8 cellular contexts compared by ENCODE assay signal in the genomic region with DNA sequence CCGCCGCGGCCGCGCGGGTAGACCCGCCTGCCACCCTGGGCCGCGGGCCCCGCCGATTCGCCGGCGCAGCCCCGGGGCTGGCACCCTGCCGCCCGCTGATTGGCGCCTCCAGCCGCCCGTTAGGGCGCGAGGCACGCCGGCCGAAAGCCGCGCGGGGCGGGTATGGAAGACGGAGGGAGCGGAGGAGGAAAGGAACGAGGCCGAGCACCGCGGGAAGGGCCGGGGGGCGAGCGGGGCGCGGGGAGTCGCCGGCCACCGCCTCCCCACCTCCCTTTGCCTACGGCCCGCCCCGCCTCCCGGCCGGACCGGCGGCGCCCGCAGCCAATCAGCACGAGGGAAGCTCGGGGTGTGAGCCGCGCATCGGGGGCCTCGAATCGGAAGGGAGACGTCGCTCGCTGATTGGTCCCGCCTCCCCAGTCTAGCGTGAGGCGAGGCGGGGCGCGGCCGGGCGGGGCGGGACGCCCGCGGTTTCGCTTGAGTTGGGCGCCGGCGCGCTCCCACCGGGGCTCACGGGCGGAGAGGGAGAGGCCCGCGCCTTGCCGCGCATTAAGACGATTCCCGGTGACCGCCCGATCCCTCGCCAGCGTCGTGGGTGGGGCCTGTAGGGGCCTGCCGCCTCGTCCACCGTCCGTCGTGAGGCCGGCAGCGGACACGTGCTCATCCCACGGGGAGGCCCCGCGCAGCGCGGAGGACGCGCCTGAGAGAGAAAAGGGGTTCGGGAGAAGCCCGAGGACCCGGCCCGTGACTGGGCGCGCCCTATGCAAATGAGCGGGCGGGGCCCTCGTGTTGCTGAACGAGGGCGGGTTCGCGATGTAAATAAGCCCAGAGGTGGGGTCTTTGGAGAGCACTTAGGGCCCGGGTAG. TPM values are rescaled to one million over a fixed set of nuclear protein-coding genes. Genes with fewer than 3 reads are reported as not detected.
DNase-seq lines count a peak whose midpoint lies in the region; ATAC-seq and TF ChIP-seq lines count a peak whose summit lies in the region.

No MANE protein-coding gene starts in this region.

- intact Hi-C loops in left lung (cut with DNase I): no loop called here

- ATAC-seq in GM19328 (IDR thresholded peaks at IDR 0.05; ENCODE audit: unreplicated experiment) (peak; percentile 82), HG03469 (IDR thresholded peaks at IDR 0.05; ENCODE audit: unreplicated experiment) (peak; percentile 76), left lung (peak; percentile 90)

- H3K4me1 Mint-ChIP-seq in activated CD4-positive, alpha-beta T cell treated with anti-CD3 and anti-CD28 coated beads, Interleukin-2, amount 10 ng/mL, durations not matched to agents 7 days and 5 days: peaks cover 42% of the 10 kb centered on the region

- H3K27ac Mint-ChIP-seq in activated CD4-positive, alpha-beta T cell treated with anti-CD3 and anti-CD28 coated beads, Interleukin-2, amount 10 ng/mL, durations not matched to agents 7 days and 5 days: peak overlapping the region; percentile 92

- H3K9me3 ChIP-seq in BLaER1 (no peaks in the 10 kb centered on the region), left lung (no peaks in the 10 kb centered on the region)

- H3K36me3 ChIP-seq in BLaER1 (no peaks in the 10 kb centered on the region), left lung (no peaks in the 10 kb centered on the region)

- H3K27ac ChIP-seq in BLaER1: peak overlapping the region; percentile 94
- peak overlapping the region; percentile 98 to 99 for H3K27ac ChIP-seq in left lung

- peaks cover 18% of the 10 kb centered on the region for H3K36me3 Mint-ChIP-seq in activated CD4-positive, alpha-beta T cell treated with anti-CD3 and anti-CD28 coated beads, Interleukin-2, amount 10 ng/mL, durations not matched to agents 7 days and 5 days (ENCODE audit: low read depth)

- CTCF ChIA-PET in activated CD4-positive, alpha-beta T cell treated with anti-CD3 and anti-CD28 coated beads, Interleukin-2, amount 10 ng/mL, durations not matched to agents 7 days and 5 days (lab: Charles Lee): interaction anchor here (0.5 to 1.3 kb wide), 3 partner anchors 10 to 66 kb away, joined by 3 to 8 read pairs (median 3); no protein-coding TSS in a partner anchor

- no peak for TF ChIP-seq CTCF in left lung (IDR thresholded peaks at IDR 0.05)

- peak overlapping the region; percentile 87 for H3K4me3 ChIP-seq in BLaER1
- H3K4me3 ChIP-seq in left lung: peak overlapping the region; percentile 65 to 84

- H3K9me3 Mint-ChIP-seq in activated CD4-positive, alpha-beta T cell treated with anti-CD3 and anti-CD28 coated beads, Interleukin-2, amount 10 ng/mL, durations not matched to agents 7 days and 5 days: no peaks in the 10 kb centered on the region

- H3K27me3 Mint-ChIP-seq in activated CD4-positive, alpha-beta T cell treated with anti-CD3 and anti-CD28 coated beads, Interleukin-2, amount 10 ng/mL, durations not matched to agents 7 days and 5 days: peaks cover 7% of the 10 kb centered on the region

- H3K4me3 Mint-ChIP-seq in activated CD4-positive, alpha-beta T cell treated with anti-CD3 and anti-CD28 coated beads, Interleukin-2, amount 10 ng/mL, durations not matched to agents 7 days and 5 days: peak overlapping the region; percentile 72

- peaks cover 45% of the 10 kb centered on the region for H3K4me1 ChIP-seq in BLaER1
- H3K4me1 ChIP-seq in left lung: peaks cover 7 to 54% of the 10 kb centered on the region in 2 donors

- H3K4me2 ChIP-seq in BLaER1: peak overlapping the region; percentile 84

- peak; percentile 89 to 98 for DNase-seq in NCI-H526 (lab: John Stamatoyannopoulos, UW)
- peak; percentile 95 for DNase-seq in activated CD4-positive, alpha-beta T cell treated with anti-CD3 and anti-CD28 coated beads, Interleukin-2, amount 10 ng/mL, durations not matched to agents 7 days and 5 days
- DNase-seq in cortex of kidney (lab: John Stamatoyannopoulos, UW): peak; percentile 30
- peak; percentile 98 for DNase-seq in left lung
- DNase-seq in stimulated activated CD4-positive, alpha-beta T cell treated with anti-CD3 and anti-CD28 coated beads, Interleukin-2, amount 100 ng/mL, for 4 hours (ENCODE audit: low read depth): peak; percentile 94

- H3K27me3 ChIP-seq in BLaER1 (no peaks in the 10 kb centered on the region), left lung (no peaks in the 10 kb centered on the region)

- H4K20me1 ChIP-seq in BLaER1: peaks cover 38% of the 10 kb centered on the region

- POLR2A ChIA-PET in activated CD4-positive, alpha-beta T cell treated with anti-CD3 and anti-CD28 coated beads, Interleukin-2, amount 10 ng/mL, durations not matched to agents 7 days and 5 days (lab: Charles Lee): no interaction called here

- H3K9ac ChIP-seq in BLaER1: peak overlapping the region; percentile 89

RNA-seq across cellular contexts. Expression of a gene that starts 0.6 kb away (rescaled TPM):
- total RNA-seq in activated CD4-positive, alpha-beta T cell treated with anti-CD3 and anti-CD28 coated beads, Interleukin-2, amount 10 ng/mL, durations not matched to agents 7 days and 5 days: 100 to 1,000 TPM; 141 to 158 TPM
- 100 to 1,000 TPM; 131 to 143 TPM for total RNA-seq in left lung

Comparison
In these comparisons a context has a peak if more than half of its experiments do, and no peak if none do; other contexts are left out.
1. Peak in every context shown above with its lines: DNase-seq, ATAC-seq, H3K4me3 ChIP-seq and H3K27ac ChIP-seq.
2. DNase-seq: peak in every context shown above with its lines; median percentile 98 in left lung; 95 in activated CD4-positive, alpha-beta T cell treated with anti-CD3 and anti-CD28 coated beads, Interleukin-2, amount 10 ng/mL, durations not matched to agents 7 days and 5 days; 94 in stimulated activated CD4-positive, alpha-beta T cell treated with anti-CD3 and anti-CD28 coated beads, Interleukin-2, amount 100 ng/mL, for 4 hours; 94 in NCI-H526; 30 in cortex of kidney.